In the genomic region with DNA sequence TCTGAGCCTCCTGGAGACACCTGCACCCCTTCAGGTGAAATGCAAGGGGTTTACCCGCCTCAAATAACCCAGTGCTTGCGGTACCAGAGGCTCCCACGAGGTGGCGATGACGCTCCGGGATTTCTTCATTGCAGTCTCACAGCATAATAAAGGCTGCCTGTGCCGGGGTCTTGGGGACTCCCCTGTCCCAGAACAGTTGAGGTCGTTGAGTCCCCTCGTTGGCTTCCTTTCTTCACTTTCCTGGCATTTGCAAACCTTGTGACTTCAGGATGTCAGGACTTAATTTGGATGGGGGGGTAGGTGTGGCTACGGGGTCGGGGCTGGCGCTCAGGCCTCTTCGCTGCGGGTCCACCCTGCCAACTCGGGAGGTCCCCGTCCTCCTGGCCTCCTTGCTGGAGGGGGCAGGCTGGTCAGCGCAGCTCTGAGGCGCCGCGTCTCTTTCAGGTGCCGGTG, we compare ENCODE assay signal across 9 cellular contexts. TPM values are rescaled to one million over a fixed set of nuclear protein-coding genes. Genes with fewer than 3 reads are reported as not detected.
DNase-seq lines count a peak whose midpoint lies in the region; ATAC-seq and TF ChIP-seq lines count a peak whose summit lies in the region.
"Had no signal": no experiment of that assay in that cellular context is flagged by ENCODE, and none has a peak within 500 bp of the region (broad histone marks: within the 10 kb centered on the region; RNA-seq: fewer than 3 reads in every experiment).

No MANE protein-coding gene starts in this region.

- no peaks in the 10 kb centered on the region for H3K36me3 Mint-ChIP-seq in CD8-positive, alpha-beta T cell

- no peaks in the 10 kb centered on the region for H3K9me3 Mint-ChIP-seq in CD8-positive, alpha-beta T cell
- H3K9me3 Mint-ChIP-seq: T-helper 1 cell treated with Interleukin-12 subunit alpha and Interleukin-12 subunit beta and Interleukin-4 antibody, amounts not matched to agents 30 μg/mL and 1 μg/mL, for 36 hours had no signal

- peaks cover 6% of the 10 kb centered on the region for H3K27me3 Mint-ChIP-seq in CD8-positive, alpha-beta T cell (ENCODE audit: low read depth)

- CTCF ChIA-PET in CD8-positive, alpha-beta T cell (lab: Charles Lee), result interaction anchor here (0.6 to 10.0 kb wide), 26 partner anchors 9 to 1147 kb away, joined by 3 to 197 read pairs (median 6); a partner anchor contains a TSS

- peak; percentile 81 for TF ChIP-seq CTCF in CD8-positive, alpha-beta T cell (IDR thresholded peaks at IDR 0.05)
- TF ChIP-seq CTCF in parathyroid adenoma (IDR thresholded peaks at IDR 0.05), result peak; percentile 96
- TF ChIP-seq CTCF in upper lobe of right lung (IDR thresholded peaks at IDR 0.05), result peak; percentile 92

- DNase-seq in CD8-positive, alpha-beta T cell, result peak; percentile 69 to 88 (median 81)
- DNase-seq in HUDEP-2 (lab: John Stamatoyannopoulos, UW; ENCODE audit: unreplicated experiment in 76 of 76) (peak in 51 of 76 experiments; percentile 2 to 69 (median 33)), SJSA1 (ENCODE audit: low read depth in 1 of 2, low spot score in 2 of 2) (peak; percentile 41 to 60), activated gamma-delta T cell treated with Interleukin-2 at 50 U/mL for 16 hours (peak; percentile 82), germinal center (ENCODE audit: low spot score) (peak; percentile 85), upper lobe of right lung (peak; percentile 82)

- ATAC-seq in CD8-positive, alpha-beta T cell, result peak; percentile 34
- ATAC-seq in upper lobe of right lung (peak; percentile 57), HG03280 (IDR thresholded peaks at IDR 0.05; ENCODE audit: unreplicated experiment) (no peak)

- no peak overlapping the region for H3K9ac ChIP-seq in parathyroid adenoma

- POLR2A ChIA-PET in CD8-positive, alpha-beta T cell (lab: Charles Lee), result interaction anchor here (1.1 to 1.3 kb wide), 3 partner anchors 29 to 54 kb away, joined by 3 to 5 read pairs (median 3); no protein-coding TSS in a partner anchor

- H2AFZ ChIP-seq in parathyroid adenoma, result no peak overlapping the region

- peaks cover 20% of the 10 kb centered on the region for H3K4me1 ChIP-seq in CD8-positive, alpha-beta T cell (ENCODE audit: insufficient read depth, low read length)
- peaks cover 5% of the 10 kb centered on the region for H3K4me1 ChIP-seq in SJSA1 (replicated peaks)
- H3K4me1 ChIP-seq in parathyroid adenoma, result peaks cover 2% of the 10 kb centered on the region
- peaks cover 11% of the 10 kb centered on the region for H3K4me1 ChIP-seq in upper lobe of right lung

- intact Hi-C loops in CD8-positive, alpha-beta T cell (cut with DNase I, micrococcal nuclease), result loop anchor here (1.0 to 5.0 kb wide), 3 partner anchors 71 to 360 kb away; no protein-coding TSS in a partner anchor
- intact Hi-C loops in upper lobe of right lung (cut with DNase I), result loop anchor here (5.0 kb wide), 2 partner anchors 35 to 80 kb away; no protein-coding TSS in a partner anchor

- peaks cover 15% of the 10 kb centered on the region for H3K4me1 Mint-ChIP-seq in CD8-positive, alpha-beta T cell (ENCODE audit: low read depth)

- H3K4me2 ChIP-seq in parathyroid adenoma (ENCODE audit: low read length), result no peak overlapping the region

- no peaks in the 10 kb centered on the region for H3K9me3 ChIP-seq in CD8-positive, alpha-beta T cell (ENCODE audit: low read length)
- H3K9me3 ChIP-seq in SJSA1 (replicated peaks) (no peaks in the 10 kb centered on the region), parathyroid adenoma (ENCODE audit: control insufficient read depth, low read length) (no peaks in the 10 kb centered on the region), upper lobe of right lung (no peaks in the 10 kb centered on the region)

- no peak overlapping the region for H3K4me3 Mint-ChIP-seq in CD8-positive, alpha-beta T cell
- H3K4me3 Mint-ChIP-seq: T-helper 1 cell treated with Interleukin-12 subunit alpha and Interleukin-12 subunit beta and Interleukin-4 antibody, amounts not matched to agents 30 μg/mL and 1 μg/mL, for 36 hours had no signal

- H3K4me3 ChIP-seq in CD8-positive, alpha-beta T cell (ENCODE audit: low read depth, low read length), result no peak overlapping the region
- H3K4me3 ChIP-seq in SJSA1 (no peak overlapping the region), parathyroid adenoma (ENCODE audit: low read depth, low read length) (no peak overlapping the region), upper lobe of right lung (no peak overlapping the region)

- no peak overlapping the region for H3K27ac Mint-ChIP-seq in CD8-positive, alpha-beta T cell
- H3K27ac Mint-ChIP-seq: T-helper 1 cell treated with Interleukin-12 subunit alpha and Interleukin-12 subunit beta and Interleukin-4 antibody, amounts not matched to agents 30 μg/mL and 1 μg/mL, for 36 hours had no signal

- H3K27ac ChIP-seq in CD8-positive, alpha-beta T cell (ENCODE audit: low read depth, low read length), result no peak overlapping the region
- no peak overlapping the region for H3K27ac ChIP-seq in SJSA1
- no peak overlapping the region for H3K27ac ChIP-seq in parathyroid adenoma
- H3K27ac ChIP-seq in upper lobe of right lung, result no peak overlapping the region

- peaks cover 7% of the 10 kb centered on the region for H3K27me3 ChIP-seq in CD8-positive, alpha-beta T cell (ENCODE audit: insufficient read depth, low read length)
- H3K27me3 ChIP-seq in SJSA1 (replicated peaks), result peaks cover 11% of the 10 kb centered on the region
- H3K27me3 ChIP-seq in parathyroid adenoma (ENCODE audit: control insufficient read depth, insufficient read depth, low read length), result peaks cover 8% of the 10 kb centered on the region
- H3K27me3 ChIP-seq in upper lobe of right lung, result peaks cover 25% of the 10 kb centered on the region

- no peaks in the 10 kb centered on the region for H3K79me2 ChIP-seq in parathyroid adenoma

- H3K36me3 ChIP-seq in CD8-positive, alpha-beta T cell (ENCODE audit: insufficient read depth, low read length), result no peaks in the 10 kb centered on the region
- H3K36me3 ChIP-seq in SJSA1 (no peaks in the 10 kb centered on the region), parathyroid adenoma (ENCODE audit: control insufficient read depth, insufficient read depth, low read length) (no peaks in the 10 kb centered on the region), upper lobe of right lung (no peaks in the 10 kb centered on the region)

RNA-seq across cellular contexts. Expression of a gene that starts 1.3 kb away (rescaled TPM):
- under 1 TPM; 0.28 to 0.30 TPM for total RNA-seq in CD8-positive, alpha-beta T cell
- not detected in 2 replicates for total RNA-seq in SJSA1 (2014; rRNA removed; shearing (Covaris generic))
- total RNA-seq in upper lobe of right lung, result not detected

RNA-seq across cellular contexts. Expression of a gene that starts 12.4 kb away (rescaled TPM):
- 1 to 10 TPM; 4.8 to 7.2 TPM for total RNA-seq in CD8-positive, alpha-beta T cell
- not detected in 2 replicates for total RNA-seq in SJSA1 (2014; rRNA removed; shearing (Covaris generic))
- not detected for total RNA-seq in upper lobe of right lung

RNA-seq across cellular contexts. Expression of a gene that starts 37.6 kb away (rescaled TPM):
- under 1 TPM; 0.14 to 0.41 TPM for total RNA-seq in CD8-positive, alpha-beta T cell
- total RNA-seq in SJSA1 (2014; rRNA removed; shearing (Covaris generic)), result 0.58 and 1.9 TPM in 2 replicates
- total RNA-seq in upper lobe of right lung, result 65.6 TPM

RNA-seq across cellular contexts. Expression of a gene that starts 43.3 kb away (rescaled TPM):
- 100 to 1,000 TPM; 185 to 192 TPM for total RNA-seq in CD8-positive, alpha-beta T cell
- 178 and 214 TPM in 2 replicates for total RNA-seq in SJSA1 (2014; rRNA removed; shearing (Covaris generic))
- 321 TPM for total RNA-seq in upper lobe of right lung

Comparison
In these comparisons a context has a peak if more than half of its experiments do, and no peak if none do; other contexts are left out.
1. DNase-seq: peak in every context shown above with its lines; median percentile 85 in germinal center; 82 in activated gamma-delta T cell treated with Interleukin-2 at 50 U/mL for 16 hours; 82 in upper lobe of right lung; 81 in CD8-positive, alpha-beta T cell; 50 in SJSA1; 33 in HUDEP-2.
2. RNA of a gene that starts 37.6 kb away (total RNA-seq): 65.6 TPM in upper lobe of right lung (single experiment); 0.58 to 1.9 TPM in SJSA1 and 0.14 to 0.41 TPM in CD8-positive, alpha-beta T cell; every median in the first group is over 10 times any median in the second.
3. Peak in every context shown above with its lines, with median percentiles within 50 percentile points of each other: CTCF ChIP-seq.